In genomic region chr10:95536017-95536416, GRCh38 we compare ENCODE assay signal across 20 cellular contexts. TPM values are rescaled to one million over a fixed set of nuclear protein-coding genes. Genes with fewer than 3 reads are reported as not detected.
DNase-seq lines count a peak whose midpoint lies in the region; ATAC-seq and TF ChIP-seq lines count a peak whose summit lies in the region.
"Had no signal": no experiment of that assay in that cellular context is flagged by ENCODE, and none has a peak within 500 bp of the region (broad histone marks: within the 10 kb centered on the region; RNA-seq: fewer than 3 reads in every experiment).

No MANE protein-coding gene starts in this region.

- peak overlapping the region; percentile 35 for H3K4me3 ChIP-seq in coronary artery
- H3K4me3 ChIP-seq in psoas muscle, result no peak overlapping the region
- H3K4me3 ChIP-seq: A549, body of pancreas, ovary had no signal

- intact Hi-C loops in psoas muscle (cut with DNase I), result no loop called here

- TF ChIP-seq CTCF in coronary artery (IDR thresholded peaks at IDR 0.05) (no peak), psoas muscle (IDR thresholded peaks at IDR 0.05) (no peak)

- no peaks in the 10 kb centered on the region for H3K36me3 ChIP-seq in psoas muscle (ENCODE audit: insufficient read depth in 1 of 2, low read depth in 1 of 2)
- H3K36me3 ChIP-seq: ovary had no signal

- no peaks in the 10 kb centered on the region for H3K9me3 ChIP-seq in psoas muscle
- H3K9me3 ChIP-seq: A549, body of pancreas, ovary had no signal

- H3K4me1 ChIP-seq in psoas muscle, result peaks cover 66% of the 10 kb centered on the region
- H3K4me1 ChIP-seq: A549 had no signal

- peak overlapping the region; percentile 84 to 93 for H3K27ac ChIP-seq in coronary artery
- peak overlapping the region; percentile 40 for H3K27ac ChIP-seq in layer of hippocampus (ENCODE audit: low read depth, low read length)
- H3K27ac ChIP-seq in psoas muscle, result peak overlapping the region; percentile 64
- H3K27ac ChIP-seq: A549, ovary, RWPE1 had no signal

- DNase-seq in COLO829 (ENCODE audit: low spot score), result peak; percentile 48
- DNase-seq in coronary artery (ENCODE audit: low spot score), result no peak
- no peak for DNase-seq in psoas muscle
- DNase-seq in epidermal melanocyte (ENCODE audit: insufficient read length, low spot score), result no peak
- no peak for DNase-seq in globus pallidus (ENCODE audit: low spot score)
- DNase-seq: activated CD4-positive, alpha-beta memory T cell treated with anti-CD3 and anti-CD28 coated beads, Interleukin-2, amount 10 ng/mL, durations not matched to agents 7 days and 5 days; body of pancreas; CD4-positive, alpha-beta memory T cell; hippocampal formation; MV-4-11; NCI-H2171; ovary; stimulated activated CD4-positive, alpha-beta T cell treated with anti-CD3 and anti-CD28 coated beads, Interleukin-4, amount 100 ng/mL, for 24 hours; stimulated activated naive CD4-positive, alpha-beta T cell treated with Interleukin-2 at 50 U/mL for 16 hours had no signal

- ATAC-seq in psoas muscle (no peak), GM19035 (IDR thresholded peaks at IDR 0.05; ENCODE audit: unreplicated experiment) (no peak), GM21447 (IDR thresholded peaks at IDR 0.05; ENCODE audit: unreplicated experiment) (no peak)
- ATAC-seq: A549, body of pancreas, HepG2 had no signal

- WGBS in psoas muscle, 3 donors, result 73 to 81% (median 77%) methylated on average over 8 of the region's 8 CpGs

- H3K27me3 ChIP-seq in layer of hippocampus (ENCODE audit: control insufficient read depth, insufficient read depth, low read length) (no peaks in the 10 kb centered on the region), psoas muscle (ENCODE audit: insufficient read depth in 3 of 3, low read length in 2 of 3) (no peaks in the 10 kb centered on the region)
- H3K27me3 ChIP-seq: body of pancreas, ovary had no signal

RNA-seq across cellular contexts. Expression of gene SORBS1, which starts 25.2 kb away (rescaled TPM):
- total RNA-seq in psoas muscle, result 100 to 1,000 TPM in 3 of 4 donors, 10 to 100 TPM in 1; 71.1 to 306 (median 160) TPM
- 100 to 1,000 TPM in 2 of 3 donors, 10 to 100 TPM in 1; 17.3 to 270 (median 121) TPM for polyA plus RNA-seq in psoas muscle
